8 cellular contexts compared by ENCODE assay signal in genomic region chr18:11518788-11519685, GRCh38.
A peak's percentile ranks its signal among the peaks of the same experiment; 100 is the strongest.
DNase-seq lines count a peak whose midpoint lies in the region; ATAC-seq and TF ChIP-seq lines count a peak whose summit lies in the region.

No MANE protein-coding gene starts in this region.

- peak; percentile 71 for ATAC-seq in HG03432 (IDR thresholded peaks at IDR 0.05; ENCODE audit: unreplicated experiment)
- peak; percentile 83 for ATAC-seq in stimulated activated naive CD8-positive, alpha-beta T cell treated with anti-CD3 and anti-CD28 coated beads, Interleukin-15, amount 100 ng/mL, for 72 hours

- H3K4me3 ChIP-seq in adrenal gland, result no peak overlapping the region

- H3K9me3 Mint-ChIP-seq in stimulated activated naive CD8-positive, alpha-beta T cell treated with anti-CD3 and anti-CD28 coated beads, Interleukin-15, amount 100 ng/mL, for 72 hours, result no peaks in the 10 kb centered on the region

- intact Hi-C loops in adrenal gland (cut with DNase I), result loop anchor here in 1 of 2 donors (5.0 kb wide), 1 partner anchor 207 kb away; no protein-coding TSS in a partner anchor

- H3K27ac Mint-ChIP-seq in stimulated activated naive CD8-positive, alpha-beta T cell treated with anti-CD3 and anti-CD28 coated beads, Interleukin-15, amount 100 ng/mL, for 72 hours, result no peak overlapping the region

- 49 to 56% (median 51%) methylated on average over 24 of the region's 24 CpGs for WGBS in adrenal gland, 4 donors

- no peaks in the 10 kb centered on the region for H3K9me3 ChIP-seq in adrenal gland (replicated peaks in 1 of 3)

- TF ChIP-seq POLR2A in adrenal gland (IDR thresholded peaks at IDR 0.05), result no peak

- no peak overlapping the region for H3K27ac ChIP-seq in adrenal gland

- H3K4me1 Mint-ChIP-seq in stimulated activated naive CD8-positive, alpha-beta T cell treated with anti-CD3 and anti-CD28 coated beads, Interleukin-15, amount 100 ng/mL, for 72 hours, result no peaks in the 10 kb centered on the region

- no peaks in the 10 kb centered on the region for H3K27me3 ChIP-seq in adrenal gland

- H3K36me3 ChIP-seq in adrenal gland (replicated peaks in 1 of 2), result no peaks in the 10 kb centered on the region

- no peak overlapping the region for H3K4me3 Mint-ChIP-seq in stimulated activated naive CD8-positive, alpha-beta T cell treated with anti-CD3 and anti-CD28 coated beads, Interleukin-15, amount 100 ng/mL, for 72 hours

- DNase-seq in DMS53 (lab: John Stamatoyannopoulos, UW) (peak; percentile 87), GM19240 (ENCODE audit: insufficient read length, low spot score) (peak; percentile 52), NOMO-1 treated with dmso at 0.1 percent for 144 hours (lab: John Stamatoyannopoulos, UW; ENCODE audit: unreplicated experiment) (peak; percentile 32), adrenal gland (peak; percentile 34 to 73 (median 67)), islet precursor cell (peak; percentile 87), occipital lobe (lab: John Stamatoyannopoulos, UW) (no peak)
- DNase-seq in stimulated activated naive CD8-positive, alpha-beta T cell treated with anti-CD3 and anti-CD28 coated beads, Interleukin-15, amount 100 ng/mL, for 72 hours, result peak; percentile 37 to 48

- no peaks in the 10 kb centered on the region for H3K4me1 ChIP-seq in adrenal gland (replicated peaks in 1 of 2)

- H3K27me3 Mint-ChIP-seq in stimulated activated naive CD8-positive, alpha-beta T cell treated with anti-CD3 and anti-CD28 coated beads, Interleukin-15, amount 100 ng/mL, for 72 hours, result peaks cover 9% of the 10 kb centered on the region

- peak; percentile 51 to 65 (median 64) for TF ChIP-seq CTCF in adrenal gland (IDR thresholded peaks at IDR 0.05)
